In genomic region chr2:108448678-108449409, GRCh38 we compare ENCODE assay signal across 8 cellular contexts. TPM values are rescaled to one million over a fixed set of nuclear protein-coding genes. Genes with fewer than 3 reads are reported as not detected.
A peak's percentile ranks its signal among the peaks of the same experiment; 100 is the strongest.
DNase-seq lines count a peak whose midpoint lies in the region; ATAC-seq, FAIRE-seq and TF ChIP-seq lines count a peak whose summit lies in the region.

A gene with protein sequence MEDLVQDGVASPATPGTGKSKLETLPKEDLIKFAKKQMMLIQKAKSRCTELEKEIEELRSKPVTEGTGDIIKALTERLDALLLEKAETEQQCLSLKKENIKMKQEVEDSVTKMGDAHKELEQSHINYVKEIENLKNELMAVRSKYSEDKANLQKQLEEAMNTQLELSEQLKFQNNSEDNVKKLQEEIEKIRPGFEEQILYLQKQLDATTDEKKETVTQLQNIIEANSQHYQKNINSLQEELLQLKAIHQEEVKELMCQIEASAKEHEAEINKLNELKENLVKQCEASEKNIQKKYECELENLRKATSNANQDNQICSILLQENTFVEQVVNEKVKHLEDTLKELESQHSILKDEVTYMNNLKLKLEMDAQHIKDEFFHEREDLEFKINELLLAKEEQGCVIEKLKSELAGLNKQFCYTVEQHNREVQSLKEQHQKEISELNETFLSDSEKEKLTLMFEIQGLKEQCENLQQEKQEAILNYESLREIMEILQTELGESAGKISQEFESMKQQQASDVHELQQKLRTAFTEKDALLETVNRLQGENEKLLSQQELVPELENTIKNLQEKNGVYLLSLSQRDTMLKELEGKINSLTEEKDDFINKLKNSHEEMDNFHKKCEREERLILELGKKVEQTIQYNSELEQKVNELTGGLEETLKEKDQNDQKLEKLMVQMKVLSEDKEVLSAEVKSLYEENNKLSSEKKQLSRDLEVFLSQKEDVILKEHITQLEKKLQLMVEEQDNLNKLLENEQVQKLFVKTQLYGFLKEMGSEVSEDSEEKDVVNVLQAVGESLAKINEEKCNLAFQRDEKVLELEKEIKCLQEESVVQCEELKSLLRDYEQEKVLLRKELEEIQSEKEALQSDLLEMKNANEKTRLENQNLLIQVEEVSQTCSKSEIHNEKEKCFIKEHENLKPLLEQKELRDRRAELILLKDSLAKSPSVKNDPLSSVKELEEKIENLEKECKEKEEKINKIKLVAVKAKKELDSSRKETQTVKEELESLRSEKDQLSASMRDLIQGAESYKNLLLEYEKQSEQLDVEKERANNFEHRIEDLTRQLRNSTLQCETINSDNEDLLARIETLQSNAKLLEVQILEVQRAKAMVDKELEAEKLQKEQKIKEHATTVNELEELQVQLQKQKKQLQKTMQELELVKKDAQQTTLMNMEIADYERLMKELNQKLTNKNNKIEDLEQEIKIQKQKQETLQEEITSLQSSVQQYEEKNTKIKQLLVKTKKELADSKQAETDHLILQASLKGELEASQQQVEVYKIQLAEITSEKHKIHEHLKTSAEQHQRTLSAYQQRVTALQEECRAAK (N-terminal part only) (plus strand): TSS chr2:108449206. CDS start chr2:108449275, 69 bp downstream.

- TF ChIP-seq CTCF in AG09309 (IDR thresholded peaks at IDR 0.05; ENCODE audit: control insufficient read depth, insufficient read depth, low read depth, low read length, missing control alignments) (no peak), WI38 (IDR thresholded peaks at IDR 0.05; ENCODE audit: low read depth, low read length) (no peak), bronchial epithelial cell (IDR thresholded peaks at IDR 0.05; ENCODE audit: insufficient read depth, low read length, severe bottlenecking) (no peak)

- H3K4me1 Mint-ChIP-seq in immature natural killer cell, result peaks cover 39 to 58% of the 10 kb centered on the region in 2 donors

- H3K27me3 ChIP-seq in bronchial epithelial cell (ENCODE audit: control insufficient read depth, insufficient read depth, low read length), result no peaks in the 10 kb centered on the region

- H3K36me3 Mint-ChIP-seq in immature natural killer cell, result peaks cover 10 to 16% (median 16%) of the 10 kb centered on the region in 3 donors

- peaks cover 9 to 16% (median 11%) of the 10 kb centered on the region in 3 donors for H3K27me3 Mint-ChIP-seq in immature natural killer cell (ENCODE audit: low read depth in 3 of 3)

- peak within 1 kb of the TSS; percentile 99 to 100 (median 100) for H3K27ac Mint-ChIP-seq in immature natural killer cell

- H3K36me3 ChIP-seq in bronchial epithelial cell (ENCODE audit: control insufficient read depth, insufficient read depth, low read length), result peaks cover 2% of the 10 kb centered on the region

- H3K4me3 Mint-ChIP-seq in immature natural killer cell, result peak within 1 kb of the TSS; percentile 96 to 99 (median 98)

- no peaks in the 10 kb centered on the region for H3K9me3 Mint-ChIP-seq in immature natural killer cell

- H3K4me3 ChIP-seq in AG09309 (ENCODE audit: control insufficient read depth, low read depth, low read length) (peak within 1 kb of the TSS; percentile 71), WI38 (ENCODE audit: low read depth, low read length) (peak within 1 kb of the TSS; percentile 95), bronchial epithelial cell (ENCODE audit: low read depth, low read length) (peak within 1 kb of the TSS; percentile 87)

- ATAC-seq in GM19023 (IDR thresholded peaks at IDR 0.05; ENCODE audit: unreplicated experiment) (peak; percentile 99), HG03196 (IDR thresholded peaks at IDR 0.05; ENCODE audit: unreplicated experiment) (peak; percentile 98)

- FAIRE-seq in bronchial epithelial cell (lab: Jason Lieb, UNC), result no peak

- peak; percentile 64 for DNase-seq in AG09309 (ENCODE audit: low read depth)
- peak; percentile 89 for DNase-seq in NCI-H226
- peak; percentile 86 for DNase-seq in bronchial epithelial cell (ENCODE audit: low read depth)
- peak; percentile 96 to 97 (median 97) for DNase-seq in immature natural killer cell
- DNase-seq in smooth muscle cell of the brain vasculature (ENCODE audit: low read depth, low spot score), result peak; percentile 77

RNA-seq across cellular contexts. Expression of the gene that starts here (rescaled TPM):
- 9.0 and 10.1 TPM in 2 replicates for total RNA-seq in bronchial epithelial cell
- 10 to 100 TPM in 2 of 3 donors, 1 to 10 TPM in 1; 9.7 to 65.9 (median 21.6) TPM for polyA plus RNA-seq in immature natural killer cell

Comparison
In these comparisons a context has a peak if more than half of its experiments do, and no peak if none do; other contexts are left out.
1. Peak in every context shown above with its lines: DNase-seq, ATAC-seq and H3K4me3 ChIP-seq.